1 cellular context compared by ENCODE assay signal in genomic region chr11:118438314-118438931, GRCh38.
A peak's percentile ranks its signal among the peaks of the same experiment; 100 is the strongest.
TF ChIP-seq lines count a peak whose summit lies in the region.

No MANE protein-coding gene starts in this region.

TF ChIP-seq in K562, 482 proteins besides CTCF, POLR2A, EP300 and RAD21 (continued from another document and continues in another):
- TF ChIP-seq, protein P1, sequence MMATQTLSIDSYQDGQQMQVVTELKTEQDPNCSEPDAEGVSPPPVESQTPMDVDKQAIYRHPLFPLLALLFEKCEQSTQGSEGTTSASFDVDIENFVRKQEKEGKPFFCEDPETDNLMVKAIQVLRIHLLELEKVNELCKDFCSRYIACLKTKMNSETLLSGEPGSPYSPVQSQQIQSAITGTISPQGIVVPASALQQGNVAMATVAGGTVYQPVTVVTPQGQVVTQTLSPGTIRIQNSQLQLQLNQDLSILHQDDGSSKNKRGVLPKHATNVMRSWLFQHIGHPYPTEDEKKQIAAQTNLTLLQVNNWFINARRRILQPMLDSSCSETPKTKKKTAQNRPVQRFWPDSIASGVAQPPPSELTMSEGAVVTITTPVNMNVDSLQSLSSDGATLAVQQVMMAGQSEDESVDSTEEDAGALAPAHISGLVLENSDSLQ (IDR thresholded peaks at IDR 0.05): peak; percentile 78
- TF ChIP-seq CHD1 (IDR thresholded peaks at IDR 0.05; ENCODE audit: low read length) (peak; percentile 20), RFX1 (IDR thresholded peaks at IDR 0.05) (peak; percentile 40; the same call in 1 of the 2 replicates), KLF10 (CRISPR knock-in tag; IDR thresholded peaks at IDR 0.05) (no peak), MEIS2 (IDR thresholded peaks at IDR 0.05; ENCODE audit: partially characterized antibody) (peak; percentile 16), SAP30 (IDR thresholded peaks at IDR 0.05; ENCODE audit: borderline replicate concordance, insufficient read depth, low read depth, low read length, poor library complexity, severe bottlenecking) (peak; percentile 53), TCFL5 (CRISPR knock-in tag; conservative IDR thresholded peaks at IDR 0.05) (no peak), AFF1 (IDR thresholded peaks at IDR 0.05; ENCODE audit: low read depth in 1 of 2, partially characterized antibody in 2 of 2) (no peak), FOXK2 (conservative IDR thresholded peaks at IDR 0.05 in 1 of 2, IDR thresholded peaks at IDR 0.05 in 1 of 2; ENCODE audit: low read depth in 2 of 2) (peak; percentile 71 to 77; a peak in 3 of 4 replicates), HDAC2 (IDR thresholded peaks at IDR 0.05) (peak; percentile 70), ETS1 (conservative IDR thresholded peaks at IDR 0.05; ENCODE audit: control insufficient read depth, low read depth, low read length) (peak; percentile 37; the same call in 1 of the 2 replicates), ETV1 (tag; conservative IDR thresholded peaks at IDR 0.05; ENCODE audit: low read depth) (0 out of 2 replicates have a peak, but pooled peaks have one; percentile 32), RCOR1 (IDR thresholded peaks at IDR 0.05; ENCODE audit: borderline replicate concordance in 1 of 2, low read depth in 2 of 2, low read length in 2 of 2) (0 out of 4 replicates have a peak, but pooled peaks of 1 of the 2 experiments have one; percentile 2), NKRF (IDR thresholded peaks at IDR 0.05; ENCODE audit: borderline replicate concordance) (peak; percentile 46; the same call in 1 of the 2 replicates), CREB1 (IDR thresholded peaks at IDR 0.05) (0 out of 2 replicates have a peak, but pooled peaks have one; percentile 8), CREB1 (CRISPR knock-in tag; IDR thresholded peaks at IDR 0.05) (no peak), SPI1 (IDR thresholded peaks at IDR 0.05; ENCODE audit: borderline replicate concordance, low read depth, low read length) (0 out of 2 replicates have a peak, but pooled peaks have one; percentile 8), HNRNPLL (IDR thresholded peaks at IDR 0.05; ENCODE audit: low read depth, low read length, poor library complexity, severe bottlenecking) (peak; percentile 55), TAF15 (IDR thresholded peaks at IDR 0.05; ENCODE audit: low read depth, low read length) (no peak), SIN3A (IDR thresholded peaks at IDR 0.05; ENCODE audit: borderline replicate concordance in 2 of 2, control insufficient read depth in 1 of 2, low read depth in 2 of 2, low read length in 2 of 2) (peak; percentile 34 to 88; a peak in 2 of 4 replicates), YBX1 (IDR thresholded peaks at IDR 0.05) (no peak), ZNF778 (CRISPR knock-in tag; IDR thresholded peaks at IDR 0.05) (no peak), ZNF3 (CRISPR knock-in tag; IDR thresholded peaks at IDR 0.05) (no peak), HCFC1 (IDR thresholded peaks at IDR 0.05; ENCODE audit: low read depth, low read length) (no peak), KLF13 (tag; IDR thresholded peaks at IDR 0.05; ENCODE audit: borderline replicate concordance, low read depth) (peak; percentile 77; the same call in 1 of the 2 replicates), HDAC1 (IDR thresholded peaks at IDR 0.05) (peak in 1 of 2 experiments; percentile 64; a peak in 1 of 4 replicates)
- TF ChIP-seq, protein P2, sequence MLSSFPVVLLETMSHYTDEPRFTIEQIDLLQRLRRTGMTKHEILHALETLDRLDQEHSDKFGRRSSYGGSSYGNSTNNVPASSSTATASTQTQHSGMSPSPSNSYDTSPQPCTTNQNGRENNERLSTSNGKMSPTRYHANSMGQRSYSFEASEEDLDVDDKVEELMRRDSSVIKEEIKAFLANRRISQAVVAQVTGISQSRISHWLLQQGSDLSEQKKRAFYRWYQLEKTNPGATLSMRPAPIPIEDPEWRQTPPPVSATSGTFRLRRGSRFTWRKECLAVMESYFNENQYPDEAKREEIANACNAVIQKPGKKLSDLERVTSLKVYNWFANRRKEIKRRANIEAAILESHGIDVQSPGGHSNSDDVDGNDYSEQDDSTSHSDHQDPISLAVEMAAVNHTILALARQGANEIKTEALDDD (IDR thresholded peaks at IDR 0.05): peak; percentile 47; the same call in 1 of the 2 replicates
- TF ChIP-seq, protein P3, sequence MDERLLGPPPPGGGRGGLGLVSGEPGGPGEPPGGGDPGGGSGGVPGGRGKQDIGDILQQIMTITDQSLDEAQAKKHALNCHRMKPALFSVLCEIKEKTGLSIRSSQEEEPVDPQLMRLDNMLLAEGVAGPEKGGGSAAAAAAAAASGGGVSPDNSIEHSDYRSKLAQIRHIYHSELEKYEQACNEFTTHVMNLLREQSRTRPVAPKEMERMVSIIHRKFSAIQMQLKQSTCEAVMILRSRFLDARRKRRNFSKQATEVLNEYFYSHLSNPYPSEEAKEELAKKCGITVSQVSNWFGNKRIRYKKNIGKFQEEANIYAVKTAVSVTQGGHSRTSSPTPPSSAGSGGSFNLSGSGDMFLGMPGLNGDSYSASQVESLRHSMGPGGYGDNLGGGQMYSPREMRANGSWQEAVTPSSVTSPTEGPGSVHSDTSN (CRISPR knock-in tag; IDR thresholded peaks at IDR 0.05; ENCODE audit: low read depth): no peak
- TF ChIP-seq, protein P3 (tag; conservative IDR thresholded peaks at IDR 0.05; ENCODE audit: low read depth): no peak
- TF ChIP-seq, protein P4, sequence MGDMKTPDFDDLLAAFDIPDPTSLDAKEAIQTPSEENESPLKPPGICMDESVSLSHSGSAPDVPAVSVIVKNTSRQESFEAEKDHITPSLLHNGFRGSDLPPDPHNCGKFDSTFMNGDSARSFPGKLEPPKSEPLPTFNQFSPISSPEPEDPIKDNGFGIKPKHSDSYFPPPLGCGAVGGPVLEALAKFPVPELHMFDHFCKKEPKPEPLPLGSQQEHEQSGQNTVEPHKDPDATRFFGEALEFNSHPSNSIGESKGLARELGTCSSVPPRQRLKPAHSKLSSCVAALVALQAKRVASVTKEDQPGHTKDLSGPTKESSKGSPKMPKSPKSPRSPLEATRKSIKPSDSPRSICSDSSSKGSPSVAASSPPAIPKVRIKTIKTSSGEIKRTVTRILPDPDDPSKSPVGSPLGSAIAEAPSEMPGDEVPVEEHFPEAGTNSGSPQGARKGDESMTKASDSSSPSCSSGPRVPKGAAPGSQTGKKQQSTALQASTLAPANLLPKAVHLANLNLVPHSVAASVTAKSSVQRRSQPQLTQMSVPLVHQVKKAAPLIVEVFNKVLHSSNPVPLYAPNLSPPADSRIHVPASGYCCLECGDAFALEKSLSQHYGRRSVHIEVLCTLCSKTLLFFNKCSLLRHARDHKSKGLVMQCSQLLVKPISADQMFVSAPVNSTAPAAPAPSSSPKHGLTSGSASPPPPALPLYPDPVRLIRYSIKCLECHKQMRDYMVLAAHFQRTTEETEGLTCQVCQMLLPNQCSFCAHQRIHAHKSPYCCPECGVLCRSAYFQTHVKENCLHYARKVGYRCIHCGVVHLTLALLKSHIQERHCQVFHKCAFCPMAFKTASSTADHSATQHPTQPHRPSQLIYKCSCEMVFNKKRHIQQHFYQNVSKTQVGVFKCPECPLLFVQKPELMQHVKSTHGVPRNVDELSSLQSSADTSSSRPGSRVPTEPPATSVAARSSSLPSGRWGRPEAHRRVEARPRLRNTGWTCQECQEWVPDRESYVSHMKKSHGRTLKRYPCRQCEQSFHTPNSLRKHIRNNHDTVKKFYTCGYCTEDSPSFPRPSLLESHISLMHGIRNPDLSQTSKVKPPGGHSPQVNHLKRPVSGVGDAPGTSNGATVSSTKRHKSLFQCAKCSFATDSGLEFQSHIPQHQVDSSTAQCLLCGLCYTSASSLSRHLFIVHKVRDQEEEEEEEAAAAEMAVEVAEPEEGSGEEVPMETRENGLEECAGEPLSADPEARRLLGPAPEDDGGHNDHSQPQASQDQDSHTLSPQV (IDR thresholded peaks at IDR 0.05): no peak
- TF ChIP-seq, protein P5, sequence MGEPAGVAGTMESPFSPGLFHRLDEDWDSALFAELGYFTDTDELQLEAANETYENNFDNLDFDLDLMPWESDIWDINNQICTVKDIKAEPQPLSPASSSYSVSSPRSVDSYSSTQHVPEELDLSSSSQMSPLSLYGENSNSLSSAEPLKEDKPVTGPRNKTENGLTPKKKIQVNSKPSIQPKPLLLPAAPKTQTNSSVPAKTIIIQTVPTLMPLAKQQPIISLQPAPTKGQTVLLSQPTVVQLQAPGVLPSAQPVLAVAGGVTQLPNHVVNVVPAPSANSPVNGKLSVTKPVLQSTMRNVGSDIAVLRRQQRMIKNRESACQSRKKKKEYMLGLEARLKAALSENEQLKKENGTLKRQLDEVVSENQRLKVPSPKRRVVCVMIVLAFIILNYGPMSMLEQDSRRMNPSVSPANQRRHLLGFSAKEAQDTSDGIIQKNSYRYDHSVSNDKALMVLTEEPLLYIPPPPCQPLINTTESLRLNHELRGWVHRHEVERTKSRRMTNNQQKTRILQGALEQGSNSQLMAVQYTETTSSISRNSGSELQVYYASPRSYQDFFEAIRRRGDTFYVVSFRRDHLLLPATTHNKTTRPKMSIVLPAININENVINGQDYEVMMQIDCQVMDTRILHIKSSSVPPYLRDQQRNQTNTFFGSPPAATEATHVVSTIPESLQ (CRISPR knock-in tag; IDR thresholded peaks at IDR 0.05): no peak
- TF ChIP-seq, protein P6, sequence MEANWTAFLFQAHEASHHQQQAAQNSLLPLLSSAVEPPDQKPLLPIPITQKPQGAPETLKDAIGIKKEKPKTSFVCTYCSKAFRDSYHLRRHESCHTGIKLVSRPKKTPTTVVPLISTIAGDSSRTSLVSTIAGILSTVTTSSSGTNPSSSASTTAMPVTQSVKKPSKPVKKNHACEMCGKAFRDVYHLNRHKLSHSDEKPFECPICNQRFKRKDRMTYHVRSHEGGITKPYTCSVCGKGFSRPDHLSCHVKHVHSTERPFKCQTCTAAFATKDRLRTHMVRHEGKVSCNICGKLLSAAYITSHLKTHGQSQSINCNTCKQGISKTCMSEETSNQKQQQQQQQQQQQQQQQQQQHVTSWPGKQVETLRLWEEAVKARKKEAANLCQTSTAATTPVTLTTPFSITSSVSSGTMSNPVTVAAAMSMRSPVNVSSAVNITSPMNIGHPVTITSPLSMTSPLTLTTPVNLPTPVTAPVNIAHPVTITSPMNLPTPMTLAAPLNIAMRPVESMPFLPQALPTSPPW (CRISPR knock-in tag; IDR thresholded peaks at IDR 0.05): peak; percentile 49
- TF ChIP-seq, protein P7, sequence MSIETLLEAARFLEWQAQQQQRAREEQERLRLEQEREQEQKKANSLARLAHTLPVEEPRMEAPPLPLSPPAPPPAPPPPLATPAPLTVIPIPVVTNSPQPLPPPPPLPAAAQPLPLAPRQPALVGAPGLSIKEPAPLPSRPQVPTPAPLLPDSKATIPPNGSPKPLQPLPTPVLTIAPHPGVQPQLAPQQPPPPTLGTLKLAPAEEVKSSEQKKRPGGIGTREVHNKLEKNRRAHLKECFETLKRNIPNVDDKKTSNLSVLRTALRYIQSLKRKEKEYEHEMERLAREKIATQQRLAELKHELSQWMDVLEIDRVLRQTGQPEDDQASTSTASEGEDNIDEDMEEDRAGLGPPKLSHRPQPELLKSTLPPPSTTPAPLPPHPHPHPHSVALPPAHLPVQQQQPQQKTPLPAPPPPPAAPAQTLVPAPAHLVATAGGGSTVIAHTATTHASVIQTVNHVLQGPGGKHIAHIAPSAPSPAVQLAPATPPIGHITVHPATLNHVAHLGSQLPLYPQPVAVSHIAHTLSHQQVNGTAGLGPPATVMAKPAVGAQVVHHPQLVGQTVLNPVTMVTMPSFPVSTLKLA (conservative IDR thresholded peaks at IDR 0.05): peak; percentile 73 to 76
